In the genomic region with DNA sequence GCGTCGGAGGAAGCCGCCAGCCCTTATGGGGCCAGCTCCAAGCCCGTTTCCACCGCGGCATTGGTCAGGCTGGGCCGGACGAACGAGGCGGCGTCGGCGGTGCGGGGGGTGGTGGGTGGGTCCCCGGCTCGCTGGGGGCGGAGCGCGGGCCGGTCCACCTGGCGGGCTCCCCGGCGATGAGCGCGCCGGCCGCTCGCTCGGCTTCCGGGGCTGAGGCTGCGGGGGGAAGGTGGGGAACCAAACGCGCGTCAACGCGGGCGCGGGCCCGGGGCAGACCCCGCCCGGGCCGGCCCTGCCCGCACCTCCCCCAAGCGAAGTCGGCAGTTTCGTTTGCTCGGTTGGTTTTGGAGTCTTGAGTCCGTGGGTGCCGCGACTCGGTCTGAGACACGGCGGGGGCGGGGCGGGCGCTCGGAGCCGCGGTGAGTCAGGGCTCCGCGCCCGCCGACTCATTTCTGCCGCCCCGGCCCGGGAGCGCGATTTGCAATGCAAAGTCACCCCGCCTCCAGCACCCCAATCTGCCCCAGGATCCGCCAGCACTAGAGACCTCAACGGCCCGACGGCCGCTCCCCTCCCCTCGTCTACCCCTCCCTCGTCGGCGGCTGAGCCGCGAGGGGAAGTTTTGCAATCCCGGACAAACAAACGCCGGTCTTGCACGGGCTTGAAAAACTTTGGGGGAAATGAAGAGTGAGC, we compare ENCODE assay signal across 8 cellular contexts. TPM values are rescaled to one million over a fixed set of nuclear protein-coding genes. Genes with fewer than 3 reads are reported as not detected.
DNase-seq lines count a peak whose midpoint lies in the region; ATAC-seq and TF ChIP-seq lines count a peak whose summit lies in the region.

No MANE protein-coding gene starts in this region.

- TF ChIP-seq EP300 in SK-N-SH (IDR thresholded peaks at IDR 0.05; ENCODE audit: borderline replicate concordance in 1 of 2, low read depth in 1 of 2, low read length in 1 of 2), result no peak

- H3K79me2 ChIP-seq in SK-N-SH (ENCODE audit: insufficient read depth), result no peaks in the 10 kb centered on the region

- H2AFZ ChIP-seq in SK-N-SH (ENCODE audit: low read depth), result no peak overlapping the region

- no peaks in the 10 kb centered on the region for H4K20me1 ChIP-seq in SK-N-SH (ENCODE audit: insufficient read depth)

- H3K9ac ChIP-seq in SK-N-SH, result no peak overlapping the region
- peak overlapping the region in 1 of 2 donors; percentile 46 for H3K9ac ChIP-seq in duodenal mucosa (ENCODE audit: low read depth in 1 of 2, low read length in 2 of 2)

- peaks cover 23% of the 10 kb centered on the region for H3K27me3 ChIP-seq in SK-N-SH (ENCODE audit: insufficient read depth)
- peaks cover 0 to 15% of the 10 kb centered on the region in 2 donors for H3K27me3 ChIP-seq in duodenal mucosa (ENCODE audit: control insufficient read depth in 1 of 2, insufficient read depth in 2 of 2, low read length in 2 of 2)
- H3K27me3 ChIP-seq in mononuclear cell (ENCODE audit: insufficient read depth, low read length), result peaks cover 6% of the 10 kb centered on the region

- H3K4me1 ChIP-seq in SK-N-SH (ENCODE audit: control insufficient read depth in 1 of 2, insufficient read depth in 2 of 2, low read depth in 1 of 2, low read length in 1 of 2) (no peaks in the 10 kb centered on the region), duodenal mucosa (ENCODE audit: control insufficient read depth in 1 of 2, insufficient read depth in 2 of 2, low read length in 2 of 2) (peaks cover 16 to 39% of the 10 kb centered on the region in 2 donors), mononuclear cell (ENCODE audit: insufficient read depth, low read length) (peaks cover 57% of the 10 kb centered on the region)

- 0% methylated on average over 4 of the region's 84 CpGs for WGBS in SK-N-SH (ENCODE audit: low lambda C conversion rate)

- no peaks in the 10 kb centered on the region for H3F3A ChIP-seq in SK-N-SH (replicated peaks; ENCODE audit: insufficient read depth)

- H3K9me3 ChIP-seq in SK-N-SH (no peaks in the 10 kb centered on the region), duodenal mucosa (ENCODE audit: control insufficient read depth in 1 of 2, low read length in 2 of 2) (no peaks in the 10 kb centered on the region), mononuclear cell (ENCODE audit: low read depth, low read length) (no peaks in the 10 kb centered on the region)

- CTCF ChIA-PET in SK-N-SH (lab: Yijun Ruan, JAX), result interaction anchor here (0.7 to 2.2 kb wide), 5 partner anchors 21 to 151 kb away, joined by 3 to 8 read pairs (median 4); a partner anchor contains a TSS

- peak; percentile 64 for DNase-seq in SK-N-SH
- peak; percentile 89 for DNase-seq in activated CD4-positive, alpha-beta T cell treated with anti-CD3 and anti-CD28 coated beads for 48 hours
- DNase-seq in stimulated activated CD8-positive, alpha-beta memory T cell treated with anti-CD3 and anti-CD28 coated beads, Interleukin-4, amount 100 ng/mL, for 24 hours (ENCODE audit: low read depth), result peak; percentile 75
- DNase-seq in NK-92 (lab: John Stamatoyannopoulos, UW; ENCODE audit: unreplicated experiment), result no peak

- H3K4me3 ChIP-seq in SK-N-SH (ENCODE audit: low read depth in 2 of 2, low read length in 1 of 2) (no peak overlapping the region), duodenal mucosa (ENCODE audit: low read depth in 1 of 2, low read length in 2 of 2) (peak overlapping the region; percentile 63 to 64), mononuclear cell (ENCODE audit: low read length) (peak overlapping the region; percentile 43)

- H3K4me2 ChIP-seq in SK-N-SH, result no peak overlapping the region

- H3K36me3 ChIP-seq in SK-N-SH (replicated peaks in 1 of 2; ENCODE audit: control insufficient read depth in 1 of 2, insufficient read depth in 2 of 2, low read length in 1 of 2), result no peaks in the 10 kb centered on the region
- H3K36me3 ChIP-seq in duodenal mucosa (ENCODE audit: control insufficient read depth in 1 of 2, insufficient read depth in 2 of 2, low read length in 2 of 2), result no peaks in the 10 kb centered on the region

- ATAC-seq in SK-N-SH treated with all-trans-retinoic acid at 6 μM for 48 hours (no peak), HG02884 (IDR thresholded peaks at IDR 0.05; ENCODE audit: unreplicated experiment) (no peak)

- TF ChIP-seq RAD21 in SK-N-SH (IDR thresholded peaks at IDR 0.05; ENCODE audit: low read length), result no peak

- no peak for TF ChIP-seq CTCF in SK-N-SH (IDR thresholded peaks at IDR 0.05)

- H3K9me2 ChIP-seq in SK-N-SH, result no peaks in the 10 kb centered on the region

- POLR2A ChIA-PET in SK-N-SH (lab: Yijun Ruan, JAX), result no interaction called here

- H3K27ac ChIP-seq in SK-N-SH (ENCODE audit: low read depth in 2 of 2, low read length in 1 of 2) (no peak overlapping the region), duodenal mucosa (ENCODE audit: low read depth, low read length) (peak overlapping the region; percentile 68)

TF ChIP-seq in SK-N-SH, 30 proteins besides CTCF, POLR2A, EP300 and RAD21 (continues in another document):
- TF ChIP-seq FOSL2 (IDR thresholded peaks at IDR 0.05; ENCODE audit: borderline replicate concordance, low read depth), result no peak
- TF ChIP-seq, protein P1, sequence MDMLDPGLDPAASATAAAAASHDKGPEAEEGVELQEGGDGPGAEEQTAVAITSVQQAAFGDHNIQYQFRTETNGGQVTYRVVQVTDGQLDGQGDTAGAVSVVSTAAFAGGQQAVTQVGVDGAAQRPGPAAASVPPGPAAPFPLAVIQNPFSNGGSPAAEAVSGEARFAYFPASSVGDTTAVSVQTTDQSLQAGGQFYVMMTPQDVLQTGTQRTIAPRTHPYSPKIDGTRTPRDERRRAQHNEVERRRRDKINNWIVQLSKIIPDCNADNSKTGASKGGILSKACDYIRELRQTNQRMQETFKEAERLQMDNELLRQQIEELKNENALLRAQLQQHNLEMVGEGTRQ (IDR thresholded peaks at IDR 0.05; ENCODE audit: borderline replicate concordance, low read depth, low read length), result no peak
- TF ChIP-seq FOXM1 (IDR thresholded peaks at IDR 0.05; ENCODE audit: low read depth), result no peak
- TF ChIP-seq CHD2 (IDR thresholded peaks at IDR 0.05; ENCODE audit: low read length, partially characterized antibody), result no peak
- TF ChIP-seq EZH2phosphoT487 (IDR thresholded peaks at IDR 0.05; ENCODE audit: borderline replicate concordance, low read depth), result no peak
- TF ChIP-seq TAF1 (IDR thresholded peaks at IDR 0.05; ENCODE audit: borderline replicate concordance, low read depth, low read length), result no peak
- no peak for TF ChIP-seq GATA2 (CRISPR knock-in tag; IDR thresholded peaks at IDR 0.05)

TF ChIP-seq in SK-N-SH treated with all-trans-retinoic acid at 6 μM for 48 hours, 23 proteins besides CTCF, POLR2A, EP300 and RAD21 (continues in another document):
- TF ChIP-seq, protein P2, sequence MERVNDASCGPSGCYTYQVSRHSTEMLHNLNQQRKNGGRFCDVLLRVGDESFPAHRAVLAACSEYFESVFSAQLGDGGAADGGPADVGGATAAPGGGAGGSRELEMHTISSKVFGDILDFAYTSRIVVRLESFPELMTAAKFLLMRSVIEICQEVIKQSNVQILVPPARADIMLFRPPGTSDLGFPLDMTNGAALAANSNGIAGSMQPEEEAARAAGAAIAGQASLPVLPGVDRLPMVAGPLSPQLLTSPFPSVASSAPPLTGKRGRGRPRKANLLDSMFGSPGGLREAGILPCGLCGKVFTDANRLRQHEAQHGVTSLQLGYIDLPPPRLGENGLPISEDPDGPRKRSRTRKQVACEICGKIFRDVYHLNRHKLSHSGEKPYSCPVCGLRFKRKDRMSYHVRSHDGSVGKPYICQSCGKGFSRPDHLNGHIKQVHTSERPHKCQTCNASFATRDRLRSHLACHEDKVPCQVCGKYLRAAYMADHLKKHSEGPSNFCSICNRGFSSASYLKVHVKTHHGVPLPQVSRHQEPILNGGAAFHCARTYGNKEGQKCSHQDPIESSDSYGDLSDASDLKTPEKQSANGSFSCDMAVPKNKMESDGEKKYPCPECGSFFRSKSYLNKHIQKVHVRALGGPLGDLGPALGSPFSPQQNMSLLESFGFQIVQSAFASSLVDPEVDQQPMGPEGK (CRISPR knock-in tag; IDR thresholded peaks at IDR 0.05; ENCODE audit: borderline replicate concordance), result no peak
- TF ChIP-seq, protein P3, sequence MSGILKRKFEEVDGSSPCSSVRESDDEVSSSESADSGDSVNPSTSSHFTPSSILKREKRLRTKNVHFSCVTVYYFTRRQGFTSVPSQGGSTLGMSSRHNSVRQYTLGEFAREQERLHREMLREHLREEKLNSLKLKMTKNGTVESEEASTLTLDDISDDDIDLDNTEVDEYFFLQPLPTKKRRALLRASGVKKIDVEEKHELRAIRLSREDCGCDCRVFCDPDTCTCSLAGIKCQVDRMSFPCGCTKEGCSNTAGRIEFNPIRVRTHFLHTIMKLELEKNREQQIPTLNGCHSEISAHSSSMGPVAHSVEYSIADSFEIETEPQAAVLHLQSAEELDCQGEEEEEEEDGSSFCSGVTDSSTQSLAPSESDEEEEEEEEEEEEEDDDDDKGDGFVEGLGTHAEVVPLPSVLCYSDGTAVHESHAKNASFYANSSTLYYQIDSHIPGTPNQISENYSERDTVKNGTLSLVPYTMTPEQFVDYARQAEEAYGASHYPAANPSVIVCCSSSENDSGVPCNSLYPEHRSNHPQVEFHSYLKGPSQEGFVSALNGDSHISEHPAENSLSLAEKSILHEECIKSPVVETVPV (CRISPR knock-in tag; IDR thresholded peaks at IDR 0.05), result no peak
- no peak for TF ChIP-seq OSR1 (CRISPR knock-in tag; IDR thresholded peaks at IDR 0.05)
- TF ChIP-seq CSDC2 (CRISPR knock-in tag; IDR thresholded peaks at IDR 0.05), result no peak

RNA-seq across cellular contexts. Expression of a gene that starts 1.3 kb away (rescaled TPM):
- polyA plus RNA-seq in SK-N-SH (2012; rRNA removed), result not detected in 2 replicates
- not detected in 2 replicates for polyA plus RNA-seq in SK-N-SH (2012; cell fraction: cytosol; rRNA removed)
- polyA plus RNA-seq in SK-N-SH (2012; cell fraction: nucleus; rRNA removed), result not detected in 2 replicates
- total RNA-seq in mononuclear cell, result 2.3 TPM

RNA-seq across cellular contexts. Expression of a gene that starts 32.7 kb away (rescaled TPM):
- polyA plus RNA-seq in SK-N-SH (2012; rRNA removed), result 0.03 and 0.06 TPM in 2 replicates
- polyA plus RNA-seq in SK-N-SH (2012; cell fraction: cytosol; rRNA removed), result 0.05 TPM in 1 of 2 replicates, not detected in the other
- 0.09 and 0.20 TPM in 2 replicates for polyA plus RNA-seq in SK-N-SH (2012; cell fraction: nucleus; rRNA removed)
- total RNA-seq in mononuclear cell, result 17.3 TPM

RNA-seq across cellular contexts. Expression of a gene that starts 32.8 kb away (rescaled TPM):
- polyA plus RNA-seq in SK-N-SH (2012; rRNA removed), result 0.12 and 0.18 TPM in 2 replicates
- polyA plus RNA-seq in SK-N-SH (2012; cell fraction: cytosol; rRNA removed), result 0.13 and 0.17 TPM in 2 replicates
- 0.75 and 1.2 TPM in 2 replicates for polyA plus RNA-seq in SK-N-SH (2012; cell fraction: nucleus; rRNA removed)
- total RNA-seq in mononuclear cell, result 21.6 TPM

Comparison
In these comparisons a context has a peak if more than half of its experiments do, and no peak if none do; other contexts are left out.
1. H3K4me3 ChIP-seq: peak in duodenal mucosa (2 of 2) and mononuclear cell (single experiment); none in SK-N-SH (0 of 2).